ENCODE assay signal across 18 cellular contexts in the genomic region with DNA sequence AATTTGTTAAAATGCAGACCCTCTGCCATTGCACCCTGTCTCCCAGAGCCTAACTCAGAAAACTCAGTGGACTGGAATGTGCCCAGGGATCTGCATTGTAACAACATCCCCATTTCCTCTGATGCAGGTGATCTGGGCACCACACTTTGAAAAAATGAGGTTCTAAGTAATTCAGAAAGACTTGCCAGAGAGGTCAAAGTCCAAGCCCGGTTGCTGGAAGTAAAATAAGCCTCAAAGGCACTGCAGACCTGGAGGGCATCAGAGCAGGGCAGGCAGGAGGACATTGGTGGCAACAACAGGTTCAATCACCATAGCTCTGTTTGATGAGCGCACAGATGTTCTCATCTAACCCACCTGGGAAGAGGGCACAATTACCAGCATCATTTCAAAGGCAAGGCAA.
"Had no signal": no experiment of that assay in that cellular context is flagged by ENCODE, and none has a peak within 500 bp of the region (broad histone marks: within the 10 kb centered on the region; RNA-seq: fewer than 3 reads in every experiment).

No MANE protein-coding gene starts in this region.

- H3K27ac ChIP-seq: colonic mucosa, foreskin keratinocyte, neutrophil, suprapubic skin, upper lobe of left lung had no signal

- H3K9me3 ChIP-seq: colonic mucosa, neutrophil, suprapubic skin, upper lobe of left lung had no signal

- H3K4me3 Mint-ChIP-seq: activated CD4-positive, alpha-beta memory T cell treated with anti-CD3 and anti-CD28 coated beads, Interleukin-2, amount 10 ng/mL, durations not matched to agents 7 days and 5 days; activated T-cell treated with anti-CD3 and anti-CD28 coated beads, Interleukin-2, amount 50 U/mL, for 24 hours; naive B cell had no signal

- H3K36me3 Mint-ChIP-seq: naive B cell had no signal

- H3K27me3 ChIP-seq: colonic mucosa, suprapubic skin, upper lobe of left lung had no signal

- H3K4me1 ChIP-seq: colonic mucosa, foreskin keratinocyte had no signal

- ATAC-seq: foreskin keratinocyte; SK-N-SH treated with all-trans-retinoic acid at 6 μM for 48 hours; stimulated activated naive CD8-positive, alpha-beta T cell treated with anti-CD3 and anti-CD28 coated beads, Interleukin-15, Interleukin-2, amounts not matched to agents 100 U/mL and 50 U/mL, for 24 hours had no signal

- H3K27ac Mint-ChIP-seq: activated CD4-positive, alpha-beta memory T cell treated with anti-CD3 and anti-CD28 coated beads, Interleukin-2, amount 10 ng/mL, durations not matched to agents 7 days and 5 days; activated T-cell treated with anti-CD3 and anti-CD28 coated beads, Interleukin-2, amount 50 U/mL, for 24 hours had no signal

- H3K4me3 ChIP-seq: colonic mucosa, smooth muscle cell, suprapubic skin, upper lobe of left lung had no signal

- H3K9me3 Mint-ChIP-seq: activated CD4-positive, alpha-beta memory T cell treated with anti-CD3 and anti-CD28 coated beads, Interleukin-2, amount 10 ng/mL, durations not matched to agents 7 days and 5 days; activated T-cell treated with anti-CD3 and anti-CD28 coated beads, Interleukin-2, amount 50 U/mL, for 24 hours; naive B cell had no signal

- DNase-seq: activated CD4-positive, alpha-beta memory T cell treated with anti-CD3 and anti-CD28 coated beads, Interleukin-2, amount 10 ng/mL, durations not matched to agents 7 days and 5 days; activated CD4-positive, alpha-beta T cell treated with anti-CD3 and anti-CD28 coated beads for 4 hours; activated effector memory CD4-positive, alpha-beta T cell treated with Interleukin-2 at 50 U/mL for 16 hours; activated naive CD4-positive, alpha-beta T cell treated with anti-CD3 and anti-CD28 coated beads, Interleukin-2, amount 50 U/mL, for 16 hours; activated T-cell treated with anti-CD3 and anti-CD28 coated beads, Interleukin-2, amount 50 U/mL, for 24 hours; central memory CD4-positive, alpha-beta T cell; colonic mucosa; effector CD4-positive, alpha-beta T cell; foreskin keratinocyte; glutamatergic neuron; mammary epithelial cell; naive B cell; stimulated activated naive CD8-positive, alpha-beta T cell treated with anti-CD3 and anti-CD28 coated beads, Interleukin-15, Interleukin-2, amounts not matched to agents 100 U/mL and 50 U/mL, for 24 hours; upper lobe of left lung had no signal

- H3K36me3 ChIP-seq: colonic mucosa, neutrophil, suprapubic skin, upper lobe of left lung had no signal
